In the genomic region with DNA sequence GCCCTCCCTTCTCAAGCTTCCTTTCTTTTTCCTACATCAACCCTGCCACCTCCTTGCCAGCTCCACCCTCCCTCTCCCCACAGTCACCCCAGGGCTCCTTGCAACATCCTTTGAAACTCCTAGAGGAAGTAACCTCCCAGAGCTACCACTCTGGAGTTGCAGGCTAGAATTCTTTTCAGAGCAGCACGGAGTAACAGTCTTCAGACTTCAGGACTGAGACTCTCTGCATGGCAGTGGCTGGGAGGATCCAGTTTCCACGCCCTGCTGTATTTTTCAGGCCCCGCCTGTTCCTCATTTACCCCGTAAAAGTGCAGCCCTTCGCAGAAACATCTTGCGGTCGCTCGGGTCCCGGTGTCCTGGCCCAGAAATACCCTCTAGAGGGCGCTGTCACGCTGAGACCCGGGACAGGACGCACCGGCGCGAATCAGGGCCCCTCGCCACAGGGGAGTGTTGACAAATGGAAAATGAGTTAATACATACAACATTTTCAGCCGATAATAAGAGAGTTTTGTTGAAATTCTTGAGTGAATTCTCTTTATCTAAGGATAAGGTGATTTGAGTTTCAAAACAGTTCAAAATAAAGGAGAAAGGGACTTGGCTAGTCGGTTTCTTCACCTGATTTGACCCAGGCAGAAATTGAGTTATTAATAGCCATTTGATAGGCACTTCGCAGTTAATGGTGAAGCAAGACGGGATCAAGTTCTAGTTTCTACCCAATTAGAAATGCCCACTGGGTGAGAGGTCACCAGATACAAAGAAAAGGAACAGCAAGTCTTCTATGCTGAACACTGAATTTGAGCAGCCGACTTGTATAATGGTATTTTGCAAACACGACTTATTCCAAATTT, we compare ENCODE assay signal across 1 cellular context.
TF ChIP-seq lines count a peak whose summit lies in the region.

No MANE protein-coding gene starts in this region.

TF ChIP-seq in K562, 482 proteins besides CTCF, POLR2A, EP300 and RAD21 (continued from another document and continues in another):
- TF ChIP-seq ZNF507 (tag; conservative IDR thresholded peaks at IDR 0.05) = no peak
- peak; percentile 50 to 60; a peak in 3 of 4 replicates for TF ChIP-seq FOXK2 (conservative IDR thresholded peaks at IDR 0.05 in 1 of 2, IDR thresholded peaks at IDR 0.05 in 1 of 2; ENCODE audit: low read depth in 2 of 2)
- no peak for TF ChIP-seq NFIC (IDR thresholded peaks at IDR 0.05)
- TF ChIP-seq SRSF1 (IDR thresholded peaks at IDR 0.05; ENCODE audit: low read depth, low read length) = no peak
- no peak for TF ChIP-seq SMARCE1 (IDR thresholded peaks at IDR 0.05)
- no peak for TF ChIP-seq PHF21A (IDR thresholded peaks at IDR 0.05; ENCODE audit: borderline replicate concordance, low read depth)
- TF ChIP-seq, protein P1, sequence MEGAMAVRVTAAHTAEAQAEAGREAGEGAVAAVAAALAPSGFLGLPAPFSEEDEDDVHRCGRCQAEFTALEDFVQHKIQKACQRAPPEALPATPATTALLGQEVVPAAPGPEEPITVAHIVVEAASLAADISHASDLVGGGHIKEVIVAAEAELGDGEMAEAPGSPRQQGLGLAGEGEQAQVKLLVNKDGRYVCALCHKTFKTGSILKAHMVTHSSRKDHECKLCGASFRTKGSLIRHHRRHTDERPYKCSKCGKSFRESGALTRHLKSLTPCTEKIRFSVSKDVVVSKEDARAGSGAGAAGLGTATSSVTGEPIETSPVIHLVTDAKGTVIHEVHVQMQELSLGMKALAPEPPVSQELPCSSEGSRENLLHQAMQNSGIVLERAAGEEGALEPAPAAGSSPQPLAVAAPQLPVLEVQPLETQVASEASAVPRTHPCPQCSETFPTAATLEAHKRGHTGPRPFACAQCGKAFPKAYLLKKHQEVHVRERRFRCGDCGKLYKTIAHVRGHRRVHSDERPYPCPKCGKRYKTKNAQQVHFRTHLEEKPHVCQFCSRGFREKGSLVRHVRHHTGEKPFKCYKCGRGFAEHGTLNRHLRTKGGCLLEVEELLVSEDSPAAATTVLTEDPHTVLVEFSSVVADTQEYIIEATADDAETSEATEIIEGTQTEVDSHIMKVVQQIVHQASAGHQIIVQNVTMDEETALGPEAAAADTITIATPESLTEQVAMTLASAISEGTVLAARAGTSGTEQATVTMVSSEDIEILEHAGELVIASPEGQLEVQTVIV (CRISPR knock-in tag; IDR thresholded peaks at IDR 0.05; ENCODE audit: borderline replicate concordance) = no peak
- TF ChIP-seq, protein P2, sequence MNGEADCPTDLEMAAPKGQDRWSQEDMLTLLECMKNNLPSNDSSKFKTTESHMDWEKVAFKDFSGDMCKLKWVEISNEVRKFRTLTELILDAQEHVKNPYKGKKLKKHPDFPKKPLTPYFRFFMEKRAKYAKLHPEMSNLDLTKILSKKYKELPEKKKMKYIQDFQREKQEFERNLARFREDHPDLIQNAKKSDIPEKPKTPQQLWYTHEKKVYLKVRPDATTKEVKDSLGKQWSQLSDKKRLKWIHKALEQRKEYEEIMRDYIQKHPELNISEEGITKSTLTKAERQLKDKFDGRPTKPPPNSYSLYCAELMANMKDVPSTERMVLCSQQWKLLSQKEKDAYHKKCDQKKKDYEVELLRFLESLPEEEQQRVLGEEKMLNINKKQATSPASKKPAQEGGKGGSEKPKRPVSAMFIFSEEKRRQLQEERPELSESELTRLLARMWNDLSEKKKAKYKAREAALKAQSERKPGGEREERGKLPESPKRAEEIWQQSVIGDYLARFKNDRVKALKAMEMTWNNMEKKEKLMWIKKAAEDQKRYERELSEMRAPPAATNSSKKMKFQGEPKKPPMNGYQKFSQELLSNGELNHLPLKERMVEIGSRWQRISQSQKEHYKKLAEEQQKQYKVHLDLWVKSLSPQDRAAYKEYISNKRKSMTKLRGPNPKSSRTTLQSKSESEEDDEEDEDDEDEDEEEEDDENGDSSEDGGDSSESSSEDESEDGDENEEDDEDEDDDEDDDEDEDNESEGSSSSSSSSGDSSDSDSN (IDR thresholded peaks at IDR 0.05; ENCODE audit: borderline replicate concordance in 1 of 2, low read depth in 2 of 2, low read length in 2 of 2) = 0 out of 4 replicates have a peak, but pooled peaks of 1 of the 2 experiments have one; percentile 39
- TF ChIP-seq ZBTB7A (IDR thresholded peaks at IDR 0.05; ENCODE audit: borderline replicate concordance, control insufficient read depth, low read depth, low read length) = peak; percentile 76; the same call in 1 of the 2 replicates
- peak in 1 of 3 experiments; percentile 19 for TF ChIP-seq YY1 (IDR thresholded peaks at IDR 0.05; ENCODE audit: borderline replicate concordance in 1 of 3, control insufficient read depth in 1 of 3, extremely low read depth in 1 of 3, insufficient read depth in 3 of 3, insufficient read length in 1 of 3, insufficient replicate concordance in 2 of 3, low read depth in 1 of 3, low read length in 2 of 3)
- TF ChIP-seq, protein P3, sequence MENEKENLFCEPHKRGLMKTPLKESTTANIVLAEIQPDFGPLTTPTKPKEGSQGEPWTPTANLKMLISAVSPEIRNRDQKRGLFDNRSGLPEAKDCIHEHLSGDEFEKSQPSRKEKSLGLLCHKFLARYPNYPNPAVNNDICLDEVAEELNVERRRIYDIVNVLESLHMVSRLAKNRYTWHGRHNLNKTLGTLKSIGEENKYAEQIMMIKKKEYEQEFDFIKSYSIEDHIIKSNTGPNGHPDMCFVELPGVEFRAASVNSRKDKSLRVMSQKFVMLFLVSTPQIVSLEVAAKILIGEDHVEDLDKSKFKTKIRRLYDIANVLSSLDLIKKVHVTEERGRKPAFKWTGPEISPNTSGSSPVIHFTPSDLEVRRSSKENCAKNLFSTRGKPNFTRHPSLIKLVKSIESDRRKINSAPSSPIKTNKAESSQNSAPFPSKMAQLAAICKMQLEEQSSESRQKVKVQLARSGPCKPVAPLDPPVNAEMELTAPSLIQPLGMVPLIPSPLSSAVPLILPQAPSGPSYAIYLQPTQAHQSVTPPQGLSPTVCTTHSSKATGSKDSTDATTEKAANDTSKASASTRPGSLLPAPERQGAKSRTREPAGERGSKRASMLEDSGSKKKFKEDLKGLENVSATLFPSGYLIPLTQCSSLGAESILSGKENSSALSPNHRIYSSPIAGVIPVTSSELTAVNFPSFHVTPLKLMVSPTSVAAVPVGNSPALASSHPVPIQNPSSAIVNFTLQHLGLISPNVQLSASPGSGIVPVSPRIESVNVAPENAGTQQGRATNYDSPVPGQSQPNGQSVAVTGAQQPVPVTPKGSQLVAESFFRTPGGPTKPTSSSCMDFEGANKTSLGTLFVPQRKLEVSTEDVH (IDR thresholded peaks at IDR 0.05; ENCODE audit: low read depth, partially characterized antibody) = no peak
- TF ChIP-seq, protein P4, sequence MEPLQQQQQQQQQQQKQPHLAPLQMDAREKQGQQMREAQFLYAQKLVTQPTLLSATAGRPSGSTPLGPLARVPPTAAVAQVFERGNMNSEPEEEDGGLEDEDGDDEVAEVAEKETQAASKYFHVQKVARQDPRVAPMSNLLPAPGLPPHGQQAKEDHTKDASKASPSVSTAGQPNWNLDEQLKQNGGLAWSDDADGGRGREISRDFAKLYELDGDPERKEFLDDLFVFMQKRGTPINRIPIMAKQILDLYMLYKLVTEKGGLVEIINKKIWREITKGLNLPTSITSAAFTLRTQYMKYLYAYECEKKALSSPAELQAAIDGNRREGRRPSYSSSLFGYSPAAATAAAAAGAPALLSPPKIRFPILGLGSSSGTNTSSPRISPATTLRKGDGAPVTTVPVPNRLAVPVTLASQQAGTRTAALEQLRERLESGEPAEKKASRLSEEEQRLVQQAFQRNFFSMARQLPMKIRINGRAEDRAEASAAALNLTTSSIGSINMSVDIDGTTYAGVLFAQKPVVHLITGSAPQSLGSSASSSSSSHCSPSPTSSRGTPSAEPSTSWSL (CRISPR knock-in tag; IDR thresholded peaks at IDR 0.05; ENCODE audit: borderline replicate concordance) = no peak
- TF ChIP-seq, protein P5, sequence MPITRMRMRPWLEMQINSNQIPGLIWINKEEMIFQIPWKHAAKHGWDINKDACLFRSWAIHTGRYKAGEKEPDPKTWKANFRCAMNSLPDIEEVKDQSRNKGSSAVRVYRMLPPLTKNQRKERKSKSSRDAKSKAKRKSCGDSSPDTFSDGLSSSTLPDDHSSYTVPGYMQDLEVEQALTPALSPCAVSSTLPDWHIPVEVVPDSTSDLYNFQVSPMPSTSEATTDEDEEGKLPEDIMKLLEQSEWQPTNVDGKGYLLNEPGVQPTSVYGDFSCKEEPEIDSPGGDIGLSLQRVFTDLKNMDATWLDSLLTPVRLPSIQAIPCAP (CRISPR knock-in tag; IDR thresholded peaks at IDR 0.05; ENCODE audit: borderline replicate concordance) = no peak
- TF ChIP-seq ZNF134 (CRISPR knock-in tag; conservative IDR thresholded peaks at IDR 0.05) = no peak
- TF ChIP-seq SP2 (IDR thresholded peaks at IDR 0.05; ENCODE audit: extremely low read depth, low read depth, low read length, poor library complexity, severe bottlenecking) = no peak
- no peak for TF ChIP-seq KDM5B (IDR thresholded peaks at IDR 0.05; ENCODE audit: insufficient replicate concordance, low read depth, low read length)
- TF ChIP-seq HDAC2 (IDR thresholded peaks at IDR 0.05) = no peak
- no peak for TF ChIP-seq ZNF174 (CRISPR knock-in tag; IDR thresholded peaks at IDR 0.05)
- TF ChIP-seq HDAC8 (tag; IDR thresholded peaks at IDR 0.05) = no peak
- TF ChIP-seq POLR2B (IDR thresholded peaks at IDR 0.05; ENCODE audit: low read depth, partially characterized antibody) = no peak
- no peak for TF ChIP-seq NFRKB (IDR thresholded peaks at IDR 0.05; ENCODE audit: low read depth)
- no peak for TF ChIP-seq DNMT1 (IDR thresholded peaks at IDR 0.05)
- TF ChIP-seq ESRRA (IDR thresholded peaks at IDR 0.05; ENCODE audit: borderline replicate concordance, low read depth) = peak; percentile 74; the same call in 1 of the 2 replicates
- no peak for TF ChIP-seq MYBL2 (IDR thresholded peaks at IDR 0.05; ENCODE audit: low read depth)
- TF ChIP-seq MYBL2 (CRISPR knock-in tag; IDR thresholded peaks at IDR 0.05; ENCODE audit: borderline replicate concordance) = no peak
- TF ChIP-seq MCM2 (IDR thresholded peaks at IDR 0.05; ENCODE audit: low read depth) = no peak
- no peak for TF ChIP-seq ZFP30 (CRISPR knock-in tag; IDR thresholded peaks at IDR 0.05; ENCODE audit: borderline replicate concordance)
- no peak for TF ChIP-seq KLF10 (CRISPR knock-in tag; IDR thresholded peaks at IDR 0.05)
- TF ChIP-seq L3MBTL2 (IDR thresholded peaks at IDR 0.05) = 0 out of 2 replicates have a peak, but pooled peaks have one; percentile 30
- TF ChIP-seq, protein P6, sequence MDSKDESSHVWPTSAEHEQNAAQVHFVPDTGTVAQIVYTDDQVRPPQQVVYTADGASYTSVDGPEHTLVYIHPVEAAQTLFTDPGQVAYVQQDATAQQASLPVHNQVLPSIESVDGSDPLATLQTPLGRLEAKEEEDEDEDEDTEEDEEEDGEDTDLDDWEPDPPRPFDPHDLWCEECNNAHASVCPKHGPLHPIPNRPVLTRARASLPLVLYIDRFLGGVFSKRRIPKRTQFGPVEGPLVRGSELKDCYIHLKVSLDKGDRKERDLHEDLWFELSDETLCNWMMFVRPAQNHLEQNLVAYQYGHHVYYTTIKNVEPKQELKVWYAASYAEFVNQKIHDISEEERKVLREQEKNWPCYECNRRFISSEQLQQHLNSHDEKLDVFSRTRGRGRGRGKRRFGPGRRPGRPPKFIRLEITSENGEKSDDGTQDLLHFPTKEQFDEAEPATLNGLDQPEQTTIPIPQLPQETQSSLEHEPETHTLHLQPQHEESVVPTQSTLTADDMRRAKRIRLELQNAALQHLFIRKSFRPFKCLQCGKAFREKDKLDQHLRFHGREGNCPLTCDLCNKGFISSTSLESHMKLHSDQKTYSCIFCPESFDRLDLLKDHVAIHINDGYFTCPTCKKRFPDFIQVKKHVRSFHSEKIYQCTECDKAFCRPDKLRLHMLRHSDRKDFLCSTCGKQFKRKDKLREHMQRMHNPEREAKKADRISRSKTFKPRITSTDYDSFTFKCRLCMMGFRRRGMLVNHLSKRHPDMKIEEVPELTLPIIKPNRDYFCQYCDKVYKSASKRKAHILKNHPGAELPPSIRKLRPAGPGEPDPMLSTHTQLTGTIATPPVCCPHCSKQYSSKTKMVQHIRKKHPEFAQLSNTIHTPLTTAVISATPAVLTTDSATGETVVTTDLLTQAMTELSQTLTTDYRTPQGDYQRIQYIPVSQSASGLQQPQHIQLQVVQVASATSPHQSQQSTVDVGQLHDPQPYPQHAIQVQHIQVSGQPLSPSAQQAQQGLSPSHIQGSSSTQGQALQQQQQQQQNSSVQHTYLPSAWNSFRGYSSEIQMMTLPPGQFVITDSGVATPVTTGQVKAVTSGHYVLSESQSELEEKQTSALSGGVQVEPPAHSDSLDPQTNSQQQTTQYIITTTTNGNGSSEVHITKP (IDR thresholded peaks at IDR 0.05; ENCODE audit: partially characterized antibody) = peak; percentile 5
- TF ChIP-seq GATAD2A (IDR thresholded peaks at IDR 0.05) = no peak
- TF ChIP-seq POLR2H (tag; IDR thresholded peaks at IDR 0.05; ENCODE audit: low read depth) = no peak
- TF ChIP-seq, protein P7, sequence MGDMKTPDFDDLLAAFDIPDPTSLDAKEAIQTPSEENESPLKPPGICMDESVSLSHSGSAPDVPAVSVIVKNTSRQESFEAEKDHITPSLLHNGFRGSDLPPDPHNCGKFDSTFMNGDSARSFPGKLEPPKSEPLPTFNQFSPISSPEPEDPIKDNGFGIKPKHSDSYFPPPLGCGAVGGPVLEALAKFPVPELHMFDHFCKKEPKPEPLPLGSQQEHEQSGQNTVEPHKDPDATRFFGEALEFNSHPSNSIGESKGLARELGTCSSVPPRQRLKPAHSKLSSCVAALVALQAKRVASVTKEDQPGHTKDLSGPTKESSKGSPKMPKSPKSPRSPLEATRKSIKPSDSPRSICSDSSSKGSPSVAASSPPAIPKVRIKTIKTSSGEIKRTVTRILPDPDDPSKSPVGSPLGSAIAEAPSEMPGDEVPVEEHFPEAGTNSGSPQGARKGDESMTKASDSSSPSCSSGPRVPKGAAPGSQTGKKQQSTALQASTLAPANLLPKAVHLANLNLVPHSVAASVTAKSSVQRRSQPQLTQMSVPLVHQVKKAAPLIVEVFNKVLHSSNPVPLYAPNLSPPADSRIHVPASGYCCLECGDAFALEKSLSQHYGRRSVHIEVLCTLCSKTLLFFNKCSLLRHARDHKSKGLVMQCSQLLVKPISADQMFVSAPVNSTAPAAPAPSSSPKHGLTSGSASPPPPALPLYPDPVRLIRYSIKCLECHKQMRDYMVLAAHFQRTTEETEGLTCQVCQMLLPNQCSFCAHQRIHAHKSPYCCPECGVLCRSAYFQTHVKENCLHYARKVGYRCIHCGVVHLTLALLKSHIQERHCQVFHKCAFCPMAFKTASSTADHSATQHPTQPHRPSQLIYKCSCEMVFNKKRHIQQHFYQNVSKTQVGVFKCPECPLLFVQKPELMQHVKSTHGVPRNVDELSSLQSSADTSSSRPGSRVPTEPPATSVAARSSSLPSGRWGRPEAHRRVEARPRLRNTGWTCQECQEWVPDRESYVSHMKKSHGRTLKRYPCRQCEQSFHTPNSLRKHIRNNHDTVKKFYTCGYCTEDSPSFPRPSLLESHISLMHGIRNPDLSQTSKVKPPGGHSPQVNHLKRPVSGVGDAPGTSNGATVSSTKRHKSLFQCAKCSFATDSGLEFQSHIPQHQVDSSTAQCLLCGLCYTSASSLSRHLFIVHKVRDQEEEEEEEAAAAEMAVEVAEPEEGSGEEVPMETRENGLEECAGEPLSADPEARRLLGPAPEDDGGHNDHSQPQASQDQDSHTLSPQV (IDR thresholded peaks at IDR 0.05) = no peak
- TF ChIP-seq MYNN (IDR thresholded peaks at IDR 0.05) = no peak
- TF ChIP-seq MYNN (CRISPR knock-in tag; IDR thresholded peaks at IDR 0.05) = no peak
- no peak for TF ChIP-seq FIP1L1 (IDR thresholded peaks at IDR 0.05; ENCODE audit: low read depth, low read length, poor library complexity, severe bottlenecking)
- TF ChIP-seq ZNF184 (CRISPR knock-in tag; IDR thresholded peaks at IDR 0.05) = no peak
- no peak for TF ChIP-seq WHSC1 (IDR thresholded peaks at IDR 0.05; ENCODE audit: low read length)
- no peak for TF ChIP-seq PTBP1 (IDR thresholded peaks at IDR 0.05; ENCODE audit: low read depth, low read length)
- TF ChIP-seq KLF16 (IDR thresholded peaks at IDR 0.05) = peak; percentile 34; the same call in 1 of the 2 replicates
